ENCODE assay signal across 1 cellular context in genomic region chr9:233708-234107, GRCh38. TPM values are rescaled to one million over a fixed set of nuclear protein-coding genes. Genes with fewer than 3 reads are reported as not detected.
"Had no signal": no experiment of that assay in that cellular context is flagged by ENCODE, and none has a peak within 500 bp of the region (broad histone marks: within the 10 kb centered on the region; RNA-seq: fewer than 3 reads in every experiment).

No MANE protein-coding gene starts in this region.

RNA-seq across cellular contexts. Expression of gene DOCK8, which starts 19.0 kb away (rescaled TPM):
- total RNA-seq: cardiac muscle cell had no signal
